ENCODE assay signal across 20 cellular contexts in the genomic region with DNA sequence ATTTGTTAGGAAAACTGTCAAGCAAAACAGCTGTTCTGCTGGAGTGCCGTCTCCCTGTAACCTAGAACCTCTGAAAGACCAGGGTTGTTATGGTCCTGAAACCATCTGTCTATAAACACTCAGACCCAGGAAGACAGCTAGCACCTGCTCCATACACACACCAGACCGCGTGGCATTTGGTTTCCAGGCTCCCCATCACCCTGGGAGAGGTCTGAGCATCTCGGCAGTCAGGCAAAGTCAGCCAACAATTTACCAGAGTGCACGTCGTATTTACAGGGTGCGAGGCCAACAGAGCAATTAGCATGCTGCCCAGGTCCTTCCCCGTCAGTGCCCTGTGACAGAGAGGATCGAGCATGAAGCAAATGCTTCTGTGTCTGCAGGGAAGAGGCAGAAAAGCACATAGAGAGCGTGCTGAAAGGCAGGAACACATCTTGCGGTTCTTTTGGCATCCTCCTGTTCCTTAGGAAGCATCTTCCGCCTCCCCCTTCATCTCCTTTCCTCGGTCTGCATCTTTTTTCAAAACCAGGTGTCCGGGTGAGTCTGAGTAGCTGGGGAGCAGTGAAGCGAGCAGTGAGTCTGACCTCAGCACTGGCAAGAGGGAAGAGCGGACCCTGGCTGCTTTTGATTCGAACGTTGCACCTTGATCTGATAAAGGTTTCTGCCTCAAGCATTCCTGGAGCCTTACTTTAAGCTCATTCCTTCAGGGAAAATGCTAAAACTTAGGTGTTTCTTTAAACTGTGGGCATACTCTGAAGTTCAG.
DNase-seq lines count a peak whose midpoint lies in the region; ATAC-seq and TF ChIP-seq lines count a peak whose summit lies in the region.
"Had no signal": no experiment of that assay in that cellular context is flagged by ENCODE, and none has a peak within 500 bp of the region (broad histone marks: within the 10 kb centered on the region; RNA-seq: fewer than 3 reads in every experiment).

No MANE protein-coding gene starts in this region.

- H3K9ac ChIP-seq in parathyroid adenoma: no peak overlapping the region

- intact Hi-C loops in body of pancreas (cut with DNase I): no loop called here

- no peak overlapping the region for H2AFZ ChIP-seq in parathyroid adenoma

- WGBS in body of pancreas, 2 donors: 25 to 33% methylated on average over 14 to 18 of the region's 18 CpGs

- CTCF ChIA-PET in GM10248 (lab: Yijun Ruan, JAX): no interaction called here

- POLR2A ChIA-PET in GM10248 (lab: Yijun Ruan, JAX): no interaction called here

- TF ChIP-seq CTCF in body of pancreas (IDR thresholded peaks at IDR 0.05) (no peak), parathyroid adenoma (IDR thresholded peaks at IDR 0.05) (no peak), GM10248 (IDR thresholded peaks at IDR 0.05; ENCODE audit: control extremely low read depth, extremely low read depth, low read depth, missing control alignments) (no peak)

- H3K4me1 ChIP-seq in body of pancreas (no peaks in the 10 kb centered on the region), parathyroid adenoma (no peaks in the 10 kb centered on the region)
- H3K4me1 ChIP-seq: BE2C, psoas muscle, tibial nerve had no signal

- H3K27ac ChIP-seq in body of pancreas (no peak overlapping the region), parathyroid adenoma (no peak overlapping the region)
- H3K27ac ChIP-seq: epithelial cell of prostate, psoas muscle, tibial nerve had no signal

- TF ChIP-seq POLR2A in body of pancreas (IDR thresholded peaks at IDR 0.05): no peak

- DNase-seq in NCI-H1092 treated with DMSO at 0.1 percent for 48 hours (lab: John Stamatoyannopoulos, UW) (peak; percentile 91), NCI-H510A (lab: John Stamatoyannopoulos, UW) (peak; percentile 82), body of pancreas (peak in 3 of 4 donors; percentile 32 to 56 (median 35)), HPDE6-E6E7 (ENCODE audit: extremely low spot score) (no peak), GM10248 (ENCODE audit: extremely low spot score) (no peak), germinal center (ENCODE audit: low spot score) (no peak)
- DNase-seq: activated CD4-positive, alpha-beta memory T cell treated with anti-CD3 and anti-CD28 coated beads for 36 hours; activated T-cell treated with anti-CD3 and anti-CD28 coated beads, Interleukin-2, amount 50 U/mL, for 1 hour; BE2C; natural killer cell; NK-92 treated with Interleukin-12 subunit alpha and Interleukin-12 subunit beta, amount 100 ng/mL, for 24 hours; psoas muscle; stimulated activated naive B cell treated with anti-CD40 and anti-IgM and Interleukin-4, amounts not matched to agents 10 μg/mL and 1 μg/mL and 100 μg/mL, for 72 hours; T-helper 1 cell had no signal

- H3K27me3 ChIP-seq in body of pancreas (no peaks in the 10 kb centered on the region), parathyroid adenoma (ENCODE audit: control insufficient read depth, insufficient read depth, low read length) (peaks cover 3% of the 10 kb centered on the region)
- H3K27me3 ChIP-seq: BE2C, tibial nerve had no signal

- peak; percentile 38 for ATAC-seq in body of pancreas
- ATAC-seq in HG03354 (IDR thresholded peaks at IDR 0.05; ENCODE audit: poor library complexity, severe bottlenecking, unreplicated experiment): no peak
- ATAC-seq: activated naive CD4-positive, alpha-beta T cell treated with anti-CD3 and anti-CD28 coated beads, Interleukin-2, amount 50 U/mL, for 72 hours; K562; natural killer cell; psoas muscle; stimulated activated naive B cell treated with anti-CD40 and anti-IgM and Interleukin-4, amounts not matched to agents 10 μg/mL and 1 μg/mL and 100 μg/mL, for 72 hours had no signal

- H3K36me3 ChIP-seq in body of pancreas (replicated peaks in 1 of 2; ENCODE audit: insufficient read depth in 1 of 2, low read depth in 2 of 2) (no peaks in the 10 kb centered on the region), parathyroid adenoma (ENCODE audit: control insufficient read depth, insufficient read depth, low read length) (no peaks in the 10 kb centered on the region)
- H3K36me3 ChIP-seq: BE2C, tibial nerve had no signal

- peak overlapping the region; percentile 35 for H3K4me2 ChIP-seq in parathyroid adenoma (ENCODE audit: low read length)

- no peak overlapping the region for H3K4me3 ChIP-seq in body of pancreas
- H3K4me3 ChIP-seq in parathyroid adenoma (ENCODE audit: low read depth, low read length): no peak overlapping the region
- H3K4me3 ChIP-seq: K562, psoas muscle, tibial nerve had no signal

- H3K9me3 ChIP-seq in body of pancreas: peaks cover 0 to 4% (median 0%) of the 10 kb centered on the region in 3 donors
- H3K9me3 ChIP-seq in parathyroid adenoma (ENCODE audit: control insufficient read depth, low read length): no peaks in the 10 kb centered on the region
- H3K9me3 ChIP-seq: BE2C, psoas muscle had no signal

- no peaks in the 10 kb centered on the region for H3K79me2 ChIP-seq in parathyroid adenoma

Comparison
In these comparisons a context has a peak if more than half of its experiments do, and no peak if none do; other contexts are left out.
1. DNase-seq: peak in NCI-H1092 treated with DMSO at 0.1 percent for 48 hours (single experiment), NCI-H510A (single experiment) and body of pancreas (3 of 4); none in HPDE6-E6E7 (single experiment), GM10248 (single experiment) and germinal center (single experiment).